1 cellular context compared by ENCODE assay signal in the genomic region with DNA sequence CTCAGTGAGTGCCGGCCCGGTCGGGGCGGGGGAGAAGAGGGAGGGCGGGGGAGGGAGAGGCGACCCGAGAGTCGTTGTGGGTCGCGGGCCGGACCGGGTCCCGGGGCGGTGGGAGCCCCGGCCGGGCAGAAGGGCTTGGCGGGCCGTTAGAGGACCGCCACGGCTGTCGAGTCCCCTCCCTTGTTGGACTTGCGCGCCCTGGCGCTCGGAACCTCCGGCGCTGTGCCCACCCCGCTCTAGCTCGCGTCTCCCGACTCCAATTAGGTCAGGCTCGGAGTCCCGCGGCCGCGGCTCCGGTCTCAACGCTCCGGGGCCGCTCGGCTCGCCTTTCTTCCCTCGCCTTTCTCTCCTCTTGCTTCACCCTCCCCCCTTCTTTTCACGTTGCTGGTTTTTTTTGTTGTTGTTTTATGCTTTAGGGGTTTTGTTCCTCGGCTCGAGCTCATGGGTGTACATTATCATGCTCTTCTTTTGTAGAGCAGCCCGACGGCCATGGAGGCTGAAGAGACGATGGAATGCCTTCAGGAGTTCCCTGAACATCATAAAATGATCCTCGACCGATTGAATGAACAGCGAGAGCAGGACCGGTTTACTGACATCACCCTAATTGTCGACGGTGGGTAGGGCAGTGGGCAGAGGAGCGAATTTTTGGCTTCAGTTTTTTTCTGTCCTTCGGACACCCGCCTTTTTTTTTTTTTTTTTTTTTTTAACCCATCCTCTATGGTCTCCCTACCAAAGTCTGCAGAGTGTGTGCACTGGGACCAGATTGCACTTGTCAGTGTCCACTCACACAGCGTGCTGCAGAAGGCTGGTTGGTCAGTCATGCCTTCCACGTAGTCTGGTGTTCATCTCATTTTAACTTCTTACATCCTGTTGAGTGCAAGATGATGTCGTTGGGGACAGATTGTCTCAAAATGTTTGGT.
TF ChIP-seq lines count a peak whose summit lies in the region.

No MANE protein-coding gene starts in this region.

TF ChIP-seq in HEK293, 187 proteins besides CTCF, POLR2A, EP300 and RAD21 (continued from another document):
- TF ChIP-seq PRDM2 (tag by site-specific recombination; IDR thresholded peaks at IDR 0.05; ENCODE audit: borderline replicate concordance), result no peak
- TF ChIP-seq ZNF677 (tag by site-specific recombination; IDR thresholded peaks at IDR 0.05), result no peak
- no peak for TF ChIP-seq ZNF776 (tag by site-specific recombination; IDR thresholded peaks at IDR 0.05; ENCODE audit: borderline replicate concordance)
- TF ChIP-seq SCRT1 (tag by site-specific recombination; IDR thresholded peaks at IDR 0.05; ENCODE audit: borderline replicate concordance), result no peak
- no peak for TF ChIP-seq ZBTB48 (tag by site-specific recombination; IDR thresholded peaks at IDR 0.05)
- no peak for TF ChIP-seq ZNF280C (tag by site-specific recombination; IDR thresholded peaks at IDR 0.05)
- TF ChIP-seq ZNF580 (tag by site-specific recombination; IDR thresholded peaks at IDR 0.05), result peak; percentile 31; the same call in 1 of the 2 replicates
- TF ChIP-seq FEZF1 (tag by site-specific recombination; IDR thresholded peaks at IDR 0.05), result no peak
- TF ChIP-seq HOXC10 (CRISPR knock-in tag; IDR thresholded peaks at IDR 0.05), result no peak
- TF ChIP-seq ZBTB20 (tag by site-specific recombination; IDR thresholded peaks at IDR 0.05), result no peak; the same call in 1 of the 2 replicates
- TF ChIP-seq ZNF2 (tag by site-specific recombination; IDR thresholded peaks at IDR 0.05), result no peak; the same call in none of the 2 replicates
- TF ChIP-seq, protein P1, sequence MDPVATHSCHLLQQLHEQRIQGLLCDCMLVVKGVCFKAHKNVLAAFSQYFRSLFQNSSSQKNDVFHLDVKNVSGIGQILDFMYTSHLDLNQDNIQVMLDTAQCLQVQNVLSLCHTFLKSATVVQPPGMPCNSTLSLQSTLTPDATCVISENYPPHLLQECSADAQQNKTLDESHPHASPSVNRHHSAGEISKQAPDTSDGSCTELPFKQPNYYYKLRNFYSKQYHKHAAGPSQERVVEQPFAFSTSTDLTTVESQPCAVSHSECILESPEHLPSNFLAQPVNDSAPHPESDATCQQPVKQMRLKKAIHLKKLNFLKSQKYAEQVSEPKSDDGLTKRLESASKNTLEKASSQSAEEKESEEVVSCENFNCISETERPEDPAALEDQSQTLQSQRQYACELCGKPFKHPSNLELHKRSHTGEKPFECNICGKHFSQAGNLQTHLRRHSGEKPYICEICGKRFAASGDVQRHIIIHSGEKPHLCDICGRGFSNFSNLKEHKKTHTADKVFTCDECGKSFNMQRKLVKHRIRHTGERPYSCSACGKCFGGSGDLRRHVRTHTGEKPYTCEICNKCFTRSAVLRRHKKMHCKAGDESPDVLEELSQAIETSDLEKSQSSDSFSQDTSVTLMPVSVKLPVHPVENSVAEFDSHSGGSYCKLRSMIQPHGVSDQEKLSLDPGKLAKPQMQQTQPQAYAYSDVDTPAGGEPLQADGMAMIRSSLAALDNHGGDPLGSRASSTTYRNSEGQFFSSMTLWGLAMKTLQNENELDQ (tag by site-specific recombination; IDR thresholded peaks at IDR 0.05; ENCODE audit: low read depth), result no peak
- no peak for TF ChIP-seq ZNF521 (tag by site-specific recombination; IDR thresholded peaks at IDR 0.05)
